Comparison of ENCODE assay signal across 8 cellular contexts in the genomic region with DNA sequence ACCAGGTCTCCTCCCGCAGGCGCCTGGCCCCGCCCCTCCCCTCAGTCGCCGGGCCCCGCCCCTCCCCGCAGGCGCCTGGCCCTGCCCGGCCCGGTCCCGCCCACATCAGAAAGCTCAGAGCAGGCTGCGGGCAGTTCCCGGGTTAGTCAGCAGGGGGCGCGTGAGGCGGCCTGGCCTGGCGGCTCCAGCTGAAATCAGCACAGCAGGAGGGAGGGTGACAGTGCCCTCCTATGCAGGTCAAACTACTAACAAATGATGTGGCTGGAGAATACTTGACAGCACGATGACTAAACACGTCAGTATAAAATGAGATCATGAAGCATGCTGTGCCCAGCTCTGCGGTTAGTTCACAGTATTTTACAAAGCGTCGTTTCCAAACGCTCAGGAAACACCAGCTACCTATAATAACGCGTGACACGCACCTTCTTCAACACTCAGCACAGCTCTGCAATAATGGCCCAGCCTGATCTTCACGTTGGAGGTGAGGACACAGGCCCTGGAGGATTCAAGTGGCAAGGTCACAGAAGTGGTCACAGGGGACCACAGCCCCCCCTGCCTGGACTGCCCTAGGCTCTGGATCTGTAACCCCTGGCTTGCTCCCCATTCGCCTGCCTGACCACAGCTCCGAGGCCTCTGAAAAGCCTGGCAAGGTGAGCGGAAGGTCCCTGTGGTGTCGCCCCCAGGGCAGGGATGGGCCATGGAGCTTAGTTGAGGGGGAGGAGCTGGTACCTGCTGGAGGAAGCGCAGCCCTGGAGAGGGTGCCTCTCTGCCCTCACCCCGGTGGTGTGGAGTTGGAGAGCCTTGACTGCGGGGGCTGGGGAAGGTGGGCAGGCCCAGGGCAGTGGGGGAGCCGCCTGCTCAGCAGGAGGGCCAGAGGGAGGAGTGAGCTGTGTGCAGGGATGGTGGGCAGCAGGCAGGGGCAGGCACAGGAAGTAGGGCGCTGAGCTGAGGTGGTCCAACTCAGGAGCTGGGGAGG.
DNase-seq lines count a peak whose midpoint lies in the region; ATAC-seq and TF ChIP-seq lines count a peak whose summit lies in the region.

No MANE protein-coding gene starts in this region.

- DNase-seq in AG04450 (ENCODE audit: low read depth, low spot score) (peak; percentile 59), NCI-H345 treated with DMSO at 0.1 percent for 48 hours (lab: John Stamatoyannopoulos, UW; ENCODE audit: unreplicated experiment) (peak; percentile 73), cerebellar cortex (ENCODE audit: low spot score) (peak; percentile 71), left kidney (ENCODE audit: low read depth, low spot score) (peak; percentile 95)
- DNase-seq in activated CD4-positive, alpha-beta T cell treated with anti-CD3 and anti-CD28 coated beads for 24 hours (ENCODE audit: low read depth in 2 of 2): peak; percentile 90 to 91
- peak; percentile 92 for DNase-seq in stimulated activated CD4-positive, alpha-beta T cell treated with anti-CD3 and anti-CD28 coated beads, Interleukin-4, amount 100 ng/mL, for 24 hours

- H3K27ac ChIP-seq in AG04450 (ENCODE audit: low read depth, low read length): no peak overlapping the region

- peaks cover 32% of the 10 kb centered on the region for H3K27me3 ChIP-seq in AG04450 (ENCODE audit: control insufficient read depth, insufficient read depth, low read length)

- TF ChIP-seq CTCF in AG04450 (IDR thresholded peaks at IDR 0.05; ENCODE audit: low read depth, low read length): peak; percentile 84

- CTCF ChIA-PET in AG04450 (lab: Charles Lee): interaction anchor here (0.6 to 3.4 kb wide), 28 partner anchors 9 to 926 kb away, joined by 3 to 120 read pairs (median 4); partner anchors contain the start of gene DHRS7B

- H3K9me3 ChIP-seq in AG04450 (ENCODE audit: control insufficient read depth, insufficient read depth, low read length): peaks cover 5% of the 10 kb centered on the region; the same call in 1 of the 2 replicates

- POLR2A ChIA-PET in AG04450 (lab: Yijun Ruan, JAX): interaction anchor here (0.7 to 1.6 kb wide), 4 partner anchors 56 to 182 kb away, joined by 3 to 7 read pairs (median 5); no protein-coding TSS in a partner anchor

- ATAC-seq in GM18861 (IDR thresholded peaks at IDR 0.05; ENCODE audit: unreplicated experiment) (peak; percentile 89), HG03159 (IDR thresholded peaks at IDR 0.05; ENCODE audit: unreplicated experiment) (peak; percentile 75)

- H3K4me3 ChIP-seq in AG04450 (ENCODE audit: low read depth, low read length): no peak overlapping the region
